9 cellular contexts compared by ENCODE assay signal in the genomic region with DNA sequence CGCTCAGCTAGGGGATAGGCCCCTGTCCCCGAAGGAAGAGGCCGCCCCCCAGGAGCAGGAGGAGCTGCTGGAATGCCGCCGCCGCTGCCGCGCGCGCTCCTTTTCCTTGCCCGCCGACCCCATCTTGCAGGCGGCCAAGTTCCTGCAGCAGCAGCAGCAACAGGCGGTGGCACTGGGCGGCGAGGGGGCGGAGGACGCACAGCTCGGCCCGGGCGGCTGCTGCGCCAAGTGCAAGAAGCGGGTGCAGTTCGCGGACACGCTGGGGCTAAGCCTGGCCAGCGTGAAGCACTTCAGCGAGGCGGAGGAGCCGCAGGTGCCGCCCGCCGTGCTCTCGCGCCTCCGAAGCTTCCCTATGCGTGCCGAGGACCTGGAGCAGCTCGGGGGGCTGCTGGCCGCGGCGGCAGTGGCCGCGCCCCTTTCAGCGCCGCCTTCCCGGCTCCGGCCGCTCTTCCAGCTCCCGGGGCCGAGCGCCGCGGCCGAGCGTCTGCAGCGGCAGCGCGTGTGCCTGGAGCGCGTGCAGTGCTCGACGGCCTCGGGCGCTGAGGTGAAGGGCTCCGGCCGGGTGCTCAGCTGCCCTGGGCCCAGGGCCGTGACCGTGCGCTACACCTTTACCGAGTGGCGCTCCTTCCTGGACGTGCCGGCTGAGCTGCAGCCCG. TPM values are rescaled to one million over a fixed set of nuclear protein-coding genes. Genes with fewer than 3 reads are reported as not detected.
A peak's percentile ranks its signal among the peaks of the same experiment; 100 is the strongest.
DNase-seq lines count a peak whose midpoint lies in the region; ATAC-seq, FAIRE-seq and TF ChIP-seq lines count a peak whose summit lies in the region.
"Had no signal": no experiment of that assay in that cellular context is flagged by ENCODE, and none has a peak within 500 bp of the region (broad histone marks: within the 10 kb centered on the region; RNA-seq: fewer than 3 reads in every experiment).

No MANE protein-coding gene starts in this region.

- H3K27ac Mint-ChIP-seq in activated CD4-positive, alpha-beta T cell treated with anti-CD3 and anti-CD28 coated beads, Interleukin-2, amount 10 ng/mL, durations not matched to agents 7 days and 5 days: no peak overlapping the region
- H3K27ac Mint-ChIP-seq: activated naive CD4-positive, alpha-beta T cell treated with anti-CD3 and anti-CD28 coated beads, Interleukin-2, amount 50 U/mL, for 24 hours had no signal

- H3K4me3 Mint-ChIP-seq in activated CD4-positive, alpha-beta T cell treated with anti-CD3 and anti-CD28 coated beads, Interleukin-2, amount 10 ng/mL, durations not matched to agents 7 days and 5 days: no peak overlapping the region
- H3K4me3 Mint-ChIP-seq: activated naive CD4-positive, alpha-beta T cell treated with anti-CD3 and anti-CD28 coated beads, Interleukin-2, amount 50 U/mL, for 24 hours had no signal

- TF ChIP-seq CTCF in Loucy (conservative IDR thresholded peaks at IDR 0.05; ENCODE audit: low read length) (no peak), keratinocyte (optimal IDR thresholded peaks at IDR 0.05 in 1 of 3, IDR thresholded peaks at IDR 0.05 in 1 of 3, conservative IDR thresholded peaks at IDR 0.05 in 1 of 3; ENCODE audit: extremely low read depth in 1 of 3, insufficient read depth in 2 of 3, low read length in 3 of 3) (no peak), D721Med (IDR thresholded peaks at IDR 0.05; ENCODE audit: insufficient read depth, missing control alignments) (no peak)

- H4K20me1 ChIP-seq in Loucy (ENCODE audit: insufficient read depth, low read length, poor library complexity, severe bottlenecking) (no peaks in the 10 kb centered on the region), keratinocyte (ENCODE audit: control insufficient read depth, extremely low read depth, insufficient read depth, low read length) (no peaks in the 10 kb centered on the region)

- H3K4me2 ChIP-seq in Loucy (ENCODE audit: low read depth, low read length, poor library complexity, severe bottlenecking): no peak overlapping the region
- peak overlapping the region; percentile 81 for H3K4me2 ChIP-seq in keratinocyte (ENCODE audit: control insufficient read depth, extremely low read depth, insufficient read depth, low read depth, low read length)

- CTCF ChIA-PET in activated CD4-positive, alpha-beta T cell treated with anti-CD3 and anti-CD28 coated beads, Interleukin-2, amount 10 ng/mL, durations not matched to agents 7 days and 5 days (lab: Charles Lee): no interaction called here

- FAIRE-seq in keratinocyte (lab: Jason Lieb, UNC): no peak
- no peak for FAIRE-seq in D721Med (lab: Jason Lieb, UNC)

- POLR2A ChIA-PET in activated CD4-positive, alpha-beta T cell treated with anti-CD3 and anti-CD28 coated beads, Interleukin-2, amount 10 ng/mL, durations not matched to agents 7 days and 5 days (lab: Charles Lee): no interaction called here

- H3K9me3 Mint-ChIP-seq in activated CD4-positive, alpha-beta T cell treated with anti-CD3 and anti-CD28 coated beads, Interleukin-2, amount 10 ng/mL, durations not matched to agents 7 days and 5 days: no peaks in the 10 kb centered on the region
- H3K9me3 Mint-ChIP-seq: activated naive CD4-positive, alpha-beta T cell treated with anti-CD3 and anti-CD28 coated beads, Interleukin-2, amount 50 U/mL, for 24 hours had no signal

- H3K4me3 ChIP-seq in Loucy (ENCODE audit: low read length, poor library complexity, severe bottlenecking) (peak overlapping the region; percentile 38), keratinocyte (ENCODE audit: control insufficient read depth in 2 of 3, extremely low read depth in 1 of 3, insufficient read depth in 2 of 3, low read depth in 1 of 3, low read length in 3 of 3) (peak overlapping the region; percentile 35 to 62 (median 57)), stomach smooth muscle (ENCODE audit: low read length in 2 of 2) (peak overlapping the region; percentile 81 to 84)

- H3K27ac ChIP-seq in keratinocyte (ENCODE audit: control insufficient read depth, insufficient read depth, low read length): no peak overlapping the region
- peak overlapping the region; percentile 62 for H3K27ac ChIP-seq in stomach smooth muscle (ENCODE audit: low read length)

- no peaks in the 10 kb centered on the region for H3K36me3 Mint-ChIP-seq in activated CD4-positive, alpha-beta T cell treated with anti-CD3 and anti-CD28 coated beads, Interleukin-2, amount 10 ng/mL, durations not matched to agents 7 days and 5 days (ENCODE audit: low read depth)
- H3K36me3 Mint-ChIP-seq: activated naive CD4-positive, alpha-beta T cell treated with anti-CD3 and anti-CD28 coated beads, Interleukin-2, amount 50 U/mL, for 24 hours had no signal

- no peaks in the 10 kb centered on the region for H3K27me3 ChIP-seq in Loucy (ENCODE audit: insufficient read depth, low read length, poor library complexity, severe bottlenecking)
- peaks cover 21% of the 10 kb centered on the region for H3K27me3 ChIP-seq in keratinocyte (ENCODE audit: control insufficient read depth, extremely low read depth, insufficient read depth, low read length)
- H3K27me3 ChIP-seq in stomach smooth muscle (ENCODE audit: control insufficient read depth in 1 of 2, insufficient read depth in 2 of 2, low read length in 2 of 2): no peaks in the 10 kb centered on the region

- dilution Hi-C loops in keratinocyte (cut with MboI; ENCODE audit: extremely low pct_ligation_motif_present, low sequenced_read_pairs): no loop called here

- no peak overlapping the region for H2AFZ ChIP-seq in Loucy (ENCODE audit: low read length)
- H2AFZ ChIP-seq in keratinocyte (ENCODE audit: control insufficient read depth, low read length): peak overlapping the region; percentile 53

- H3K36me3 ChIP-seq in Loucy (ENCODE audit: insufficient read depth, low read length): no peaks in the 10 kb centered on the region
- no peaks in the 10 kb centered on the region for H3K36me3 ChIP-seq in keratinocyte (ENCODE audit: control insufficient read depth in 2 of 2, extremely low read depth in 1 of 2, insufficient read depth in 2 of 2, low read length in 2 of 2)
- H3K36me3 ChIP-seq in stomach smooth muscle (ENCODE audit: control insufficient read depth in 2 of 2, insufficient read depth in 2 of 2, low read length in 2 of 2): no peaks in the 10 kb centered on the region

- peaks cover 7% of the 10 kb centered on the region for H3K4me1 Mint-ChIP-seq in activated CD4-positive, alpha-beta T cell treated with anti-CD3 and anti-CD28 coated beads, Interleukin-2, amount 10 ng/mL, durations not matched to agents 7 days and 5 days

- peaks cover 67% of the 10 kb centered on the region for H3K27me3 Mint-ChIP-seq in activated CD4-positive, alpha-beta T cell treated with anti-CD3 and anti-CD28 coated beads, Interleukin-2, amount 10 ng/mL, durations not matched to agents 7 days and 5 days

- H3K79me2 ChIP-seq in Loucy (ENCODE audit: insufficient read depth, low read length) (no peaks in the 10 kb centered on the region), keratinocyte (ENCODE audit: control insufficient read depth, insufficient read depth, low read length) (no peaks in the 10 kb centered on the region)

- no peaks in the 10 kb centered on the region for H3K9me3 ChIP-seq in Loucy (ENCODE audit: insufficient read depth, low read depth, low read length)
- H3K9me3 ChIP-seq in keratinocyte (ENCODE audit: control insufficient read depth, low read depth, low read length): no peaks in the 10 kb centered on the region
- no peaks in the 10 kb centered on the region for H3K9me3 ChIP-seq in stomach smooth muscle (ENCODE audit: control insufficient read depth in 2 of 2, low read length in 2 of 2)

- peak; percentile 13 to 19 for DNase-seq in activated CD4-positive, alpha-beta T cell treated with anti-CD3 and anti-CD28 coated beads, Interleukin-2, amount 50 U/mL, for 48 hours
- DNase-seq in activated CD4-positive, alpha-beta T cell treated with anti-CD3 and anti-CD28 coated beads, Interleukin-2, amount 10 ng/mL, durations not matched to agents 7 days and 5 days: no peak
- peak; percentile 74 for DNase-seq in astrocyte of the hippocampus (ENCODE audit: low read depth, low spot score)
- DNase-seq in keratinocyte (ENCODE audit: low read depth, low spot score): no peak
- no peak for DNase-seq in D721Med (ENCODE audit: insufficient read length, low spot score)

- H3K4me1 ChIP-seq in Loucy (ENCODE audit: insufficient read depth, low read length, poor library complexity, severe bottlenecking) (peaks cover 10% of the 10 kb centered on the region), keratinocyte (ENCODE audit: control insufficient read depth, extremely low read depth, insufficient read depth, low read length) (peaks cover 21% of the 10 kb centered on the region), stomach smooth muscle (ENCODE audit: control insufficient read depth, insufficient read depth, low read length) (peaks cover 21% of the 10 kb centered on the region)

- H3K9ac ChIP-seq in Loucy (ENCODE audit: low read depth, low read length, poor library complexity, severe bottlenecking) (no peak overlapping the region), keratinocyte (ENCODE audit: control insufficient read depth, extremely low read depth, insufficient read depth, low read length) (no peak overlapping the region), stomach smooth muscle (ENCODE audit: low read length in 2 of 2) (peak overlapping the region in 1 of 2 donors; percentile 70)

- H3K9me2 ChIP-seq in Loucy (replicated peaks; ENCODE audit: low read depth, low read length): no peaks in the 10 kb centered on the region

- no peaks in the 10 kb centered on the region for H3F3A ChIP-seq in Loucy (ENCODE audit: low read depth)

- no peak for ATAC-seq in HG03108 (IDR thresholded peaks at IDR 0.05; ENCODE audit: unreplicated experiment)

- no peaks in the 10 kb centered on the region for H3K9me1 ChIP-seq in keratinocyte (ENCODE audit: control insufficient read depth, extremely low read depth, insufficient read depth, low read length)

RNA-seq across cellular contexts. Expression of a gene that starts 0.6 kb away (rescaled TPM):
- under 1 TPM; 0.04 to 0.05 TPM for total RNA-seq in activated CD4-positive, alpha-beta T cell treated with anti-CD3 and anti-CD28 coated beads, Interleukin-2, amount 10 ng/mL, durations not matched to agents 7 days and 5 days
- polyA plus RNA-seq in keratinocyte: 0.01 to 0.06 TPM (median 0.02 TPM) in 3 replicates
- 0.05 TPM for polyA plus RNA-seq in keratinocyte (2011; ENCODE audit: low read depth)
- 0.02 and 0.03 TPM in 2 replicates for polyA plus RNA-seq in keratinocyte (2011; cell fraction: cytosol; rRNA removed)
- 0.06 and 0.07 TPM in 2 replicates for polyA plus RNA-seq in keratinocyte (2011; cell fraction: nucleus; rRNA removed)
- 0.06 and 0.11 TPM in 2 replicates for polyA plus RNA-seq in keratinocyte (2012; ENCODE audit: low replicate concordance)
- polyA minus RNA-seq in keratinocyte: 0.03 TPM in 2 of 3 replicates, not detected in the other
- polyA minus RNA-seq in keratinocyte (2011; cell fraction: cytosol; rRNA and poly(A)+ RNA removed): not detected
- polyA minus RNA-seq in keratinocyte (2011; cell fraction: nucleus; rRNA and poly(A)+ RNA removed): 0.11 TPM in 1 of 2 replicates, not detected in the other

Comparison
In these comparisons a context has a peak if more than half of its experiments do, and no peak if none do; other contexts are left out.
1. DNase-seq: peak in activated CD4-positive, alpha-beta T cell treated with anti-CD3 and anti-CD28 coated beads, Interleukin-2, amount 50 U/mL, for 48 hours (2 of 2) and astrocyte of the hippocampus (single experiment); none in activated CD4-positive, alpha-beta T cell treated with anti-CD3 and anti-CD28 coated beads, Interleukin-2, amount 10 ng/mL, durations not matched to agents 7 days and 5 days (single experiment), keratinocyte (single experiment) and D721Med (single experiment).
2. Peak in every context shown above with its lines, with median percentiles within 50 percentile points of each other: H3K4me3 ChIP-seq.